ENCODE assay signal across 8 cellular contexts in genomic region chr9:100472725-100473261, GRCh38. TPM values are rescaled to one million over a fixed set of nuclear protein-coding genes. Genes with fewer than 3 reads are reported as not detected.
DNase-seq lines count a peak whose midpoint lies in the region; ATAC-seq and TF ChIP-seq lines count a peak whose summit lies in the region.

TMEFF1 (plus strand) TSS chr9:100473149; CDS start chr9:100473545, 396 bp downstream.

- no peaks in the 10 kb centered on the region for H3K9me2 ChIP-seq in hepatocyte (replicated peaks; ENCODE audit: insufficient read depth)

- no peaks in the 10 kb centered on the region for H3K9me3 ChIP-seq in SJSA1 (replicated peaks)
- no peaks in the 10 kb centered on the region for H3K9me3 ChIP-seq in hepatocyte (ENCODE audit: low read depth)
- H3K9me3 ChIP-seq in sigmoid colon: no peaks in the 10 kb centered on the region

- peak within 1 kb of the TSS; percentile 93 for H3K4me2 ChIP-seq in hepatocyte

- H3K4me1 ChIP-seq in SJSA1 (replicated peaks) (0 out of 2 replicates have a peak, but pooled peaks cover 3% of the 10 kb centered on the region), hepatocyte (ENCODE audit: insufficient read depth) (peaks cover 4% of the 10 kb centered on the region), sigmoid colon (peaks cover 0 to 14% (median 13%) of the 10 kb centered on the region in 4 donors)

- no peak for TF ChIP-seq POLR2A in sigmoid colon (IDR thresholded peaks at IDR 0.05)

- ATAC-seq in GM18858 (IDR thresholded peaks at IDR 0.05; ENCODE audit: unreplicated experiment) (peak; percentile 24), HG03439 (IDR thresholded peaks at IDR 0.05; ENCODE audit: unreplicated experiment) (peak; percentile 48)

- peaks cover 26% of the 10 kb centered on the region for H3K79me2 ChIP-seq in hepatocyte

- no peaks in the 10 kb centered on the region for H3K36me3 ChIP-seq in SJSA1
- H3K36me3 ChIP-seq in hepatocyte (replicated peaks; ENCODE audit: insufficient read depth, low read depth): no peaks in the 10 kb centered on the region
- H3K36me3 ChIP-seq in sigmoid colon: no peaks in the 10 kb centered on the region

- 3% methylated on average over 12 of the region's 51 CpGs for WGBS in hepatocyte (ENCODE audit: low lambda C conversion rate, missing lambda C conversion rate)
- 1 to 2% methylated on average over 51 of the region's 51 CpGs for WGBS in sigmoid colon, 2 donors

- TF ChIP-seq CTCF in hepatocyte (IDR thresholded peaks at IDR 0.05; ENCODE audit: poor library complexity) (peak; percentile 38), sigmoid colon (IDR thresholded peaks at IDR 0.05) (no peak)

- H3K27me3 ChIP-seq in SJSA1 (replicated peaks): no peaks in the 10 kb centered on the region
- H3K27me3 ChIP-seq in hepatocyte: no peaks in the 10 kb centered on the region
- peaks cover 0 to 11% (median 8%) of the 10 kb centered on the region in 3 donors for H3K27me3 ChIP-seq in sigmoid colon

- peak within 1 kb of the TSS; percentile 89 for H2AFZ ChIP-seq in hepatocyte

- intact Hi-C loops in sigmoid colon (cut with DNase I): no loop called here

- DNase-seq in 8988T (peak; percentile 83), SJSA1 (ENCODE audit: low read depth in 1 of 2, low spot score in 2 of 2) (peak in 1 of 2 experiments; percentile 58), anterior cingulate cortex (lab: John Stamatoyannopoulos, UW) (peak in 48 of 58 donors; percentile 16 to 83 (median 56)), hepatocyte (ENCODE audit: low spot score) (peak; percentile 81), sigmoid colon (no peak), foreskin melanocyte (no peak)

- H3K27ac ChIP-seq in SJSA1 (no peak within 1 kb of the TSS), hepatocyte (peak within 1 kb of the TSS; percentile 77), sigmoid colon (peak within 1 kb of the TSS in 2 of 4 donors; percentile 11 to 28)

- TF ChIP-seq EP300 in sigmoid colon (IDR thresholded peaks at IDR 0.05): no peak

- peak within 1 kb of the TSS; percentile 77 for H3K4me3 ChIP-seq in SJSA1
- H3K4me3 ChIP-seq in hepatocyte: peak within 1 kb of the TSS; percentile 87
- peak within 1 kb of the TSS; percentile 43 to 77 (median 66) for H3K4me3 ChIP-seq in sigmoid colon

- H4K20me1 ChIP-seq in hepatocyte (ENCODE audit: insufficient read depth, poor library complexity, severe bottlenecking): no peaks in the 10 kb centered on the region

RNA-seq across cellular contexts. Expression of gene TMEFF1, which starts in this region (rescaled TPM):
- 1.3 and 9.3 TPM in 2 replicates for total RNA-seq in SJSA1 (2014; rRNA removed; shearing (Covaris generic))
- total RNA-seq in hepatocyte (8.7 and 13.7 TPM in 2 replicates), sigmoid colon (1 to 10 TPM in 1 of 4 donors, under 1 TPM in 1, not detected in 2; 0.68 to 6.1 TPM)
- polyA plus RNA-seq in hepatocyte (5.4 and 5.9 TPM in 2 replicates), sigmoid colon (under 1 TPM in 1 of 3 donors, not detected in 2; 0.16 TPM)

Comparison
In these comparisons a context has a peak if more than half of its experiments do, and no peak if none do; other contexts are left out.
1. DNase-seq: peak in 8988T (single experiment), anterior cingulate cortex (48 of 58) and hepatocyte (single experiment); none in sigmoid colon (single experiment) and foreskin melanocyte (single experiment).
2. Peak in every context shown above with its lines, with median percentiles within 50 percentile points of each other: H3K4me3 ChIP-seq.